In genomic region chr1:94934551-94934950, GRCh38 we compare ENCODE assay signal across 28 cellular contexts.
"Had no signal": no experiment of that assay in that cellular context is flagged by ENCODE, and none has a peak within 500 bp of the region (broad histone marks: within the 10 kb centered on the region; RNA-seq: fewer than 3 reads in every experiment).

No MANE protein-coding gene starts in this region.

- H3K9me3 Mint-ChIP-seq: neural crest cell; stimulated activated memory B cell treated with anti-CD40 and anti-IgM and Interleukin-4, amounts not matched to agents 10 μg/mL and 1 μg/mL and 100 μg/mL, for 72 hours; stimulated activated naive CD8-positive, alpha-beta T cell treated with anti-CD3 and anti-CD28 coated beads, Interleukin-15, amount 100 ng/mL, for 72 hours; type B pancreatic cell had no signal

- H3K4me3 ChIP-seq: body of pancreas, esophagus squamous epithelium, left ventricle myocardium inferior, lung, mucosa of descending colon, psoas muscle, sigmoid colon, uterus had no signal

- H3K9me3 ChIP-seq: body of pancreas, esophagus squamous epithelium, left ventricle myocardium inferior, mucosa of descending colon, psoas muscle, sigmoid colon, uterus had no signal

- ATAC-seq: body of pancreas; mucosa of descending colon; psoas muscle; stimulated activated memory B cell treated with anti-CD40 and anti-IgM and Interleukin-4, amounts not matched to agents 10 μg/mL and 1 μg/mL and 100 μg/mL, for 72 hours; stimulated activated naive CD8-positive, alpha-beta T cell treated with anti-CD3 and anti-CD28 coated beads, Interleukin-15, amount 100 ng/mL, for 72 hours had no signal

- H3K4me1 Mint-ChIP-seq: stimulated activated memory B cell treated with anti-CD40 and anti-IgM and Interleukin-4, amounts not matched to agents 10 μg/mL and 1 μg/mL and 100 μg/mL, for 72 hours had no signal

- H3K27ac Mint-ChIP-seq: activated naive CD8-positive, alpha-beta T cell; stimulated activated memory B cell treated with anti-CD40 and anti-IgM and Interleukin-4, amounts not matched to agents 10 μg/mL and 1 μg/mL and 100 μg/mL, for 72 hours; stimulated activated naive CD8-positive, alpha-beta T cell treated with anti-CD3 and anti-CD28 coated beads, Interleukin-15, amount 100 ng/mL, for 72 hours; type B pancreatic cell had no signal

- H3K36me3 Mint-ChIP-seq: activated naive CD8-positive, alpha-beta T cell; stimulated activated memory B cell treated with anti-CD40 and anti-IgM and Interleukin-4, amounts not matched to agents 10 μg/mL and 1 μg/mL and 100 μg/mL, for 72 hours had no signal

- DNase-seq: activated CD4-positive, alpha-beta T cell treated with anti-CD3 and anti-CD28 coated beads for 4 hours; activated CD4-positive, alpha-beta T cell treated with anti-CD3 and anti-CD28 coated beads, Interleukin-2, amount 50 U/mL, for 48 hours; activated CD8-positive, alpha-beta memory T cell treated with anti-CD3 and anti-CD28 coated beads for 24 hours; activated effector memory CD4-positive, alpha-beta T cell treated with Interleukin-2 at 50 U/mL for 16 hours; activated naive CD4-positive, alpha-beta T cell treated with Interleukin-2 at 50 U/mL for 16 hours; aorta; body of pancreas; dermis blood vessel endothelial cell; effector CD4-positive, alpha-beta T cell; esophagus squamous epithelium; left ventricle myocardium inferior; mesendoderm; mucosa of descending colon; nucleus accumbens; psoas muscle; sigmoid colon; small intestine; stimulated activated CD4-positive, alpha-beta T cell treated with anti-CD3 and anti-CD28 coated beads, Interleukin-4, amount 100 ng/mL, for 4 hours; stimulated activated CD8-positive, alpha-beta memory T cell treated with anti-CD3 and anti-CD28 coated beads, Interleukin-4, amount 100 ng/mL, for 48 hours; stimulated activated naive CD8-positive, alpha-beta T cell treated with anti-CD3 and anti-CD28 coated beads, Interleukin-15, amount 100 ng/mL, for 72 hours; uterus had no signal

- H3K27me3 Mint-ChIP-seq: stimulated activated naive CD8-positive, alpha-beta T cell treated with anti-CD3 and anti-CD28 coated beads, Interleukin-15, amount 100 ng/mL, for 72 hours; type B pancreatic cell had no signal

- H3K27me3 ChIP-seq: body of pancreas, esophagus squamous epithelium, sigmoid colon, uterus had no signal

- H3K36me3 ChIP-seq: esophagus squamous epithelium, uterus had no signal

- H3K27ac ChIP-seq: body of pancreas, epithelial cell of prostate, esophagus squamous epithelium, left ventricle myocardium inferior, parathyroid adenoma, psoas muscle, sigmoid colon, uterus had no signal

- H3K4me1 ChIP-seq: parathyroid adenoma, psoas muscle had no signal

- H3K4me3 Mint-ChIP-seq: activated naive CD8-positive, alpha-beta T cell; neural crest cell; stimulated activated memory B cell treated with anti-CD40 and anti-IgM and Interleukin-4, amounts not matched to agents 10 μg/mL and 1 μg/mL and 100 μg/mL, for 72 hours; stimulated activated naive CD8-positive, alpha-beta T cell treated with anti-CD3 and anti-CD28 coated beads, Interleukin-15, amount 100 ng/mL, for 72 hours; type B pancreatic cell had no signal
